ENCODE assay signal across 17 cellular contexts in genomic region chr4:110589297-110589696, GRCh38. TPM values are rescaled to one million over a fixed set of nuclear protein-coding genes. Genes with fewer than 3 reads are reported as not detected.
DNase-seq lines count a peak whose midpoint lies in the region; ATAC-seq and TF ChIP-seq lines count a peak whose summit lies in the region.
"Had no signal": no experiment of that assay in that cellular context is flagged by ENCODE, and none has a peak within 500 bp of the region (broad histone marks: within the 10 kb centered on the region; RNA-seq: fewer than 3 reads in every experiment).

No MANE protein-coding gene starts in this region.

- H3K4me3 ChIP-seq in AG09309 (ENCODE audit: control insufficient read depth, low read depth, low read length) = no peak overlapping the region
- H3K4me3 ChIP-seq in mucosa of descending colon = no peak overlapping the region
- no peak overlapping the region for H3K4me3 ChIP-seq in stomach

- no peak for TF ChIP-seq EP300 in stomach (IDR thresholded peaks at IDR 0.05)

- intact Hi-C loops in mucosa of descending colon (cut with DNase I, micrococcal nuclease) = no loop called here
- intact Hi-C loops in stomach (cut with DNase I; ENCODE audit: low total_unique reads) = no loop called here

- H3K4me1 Mint-ChIP-seq in HFFc6 (ENCODE audit: low read depth) = peaks cover 6% of the 10 kb centered on the region; the same call in 1 of the 2 replicates
- H3K4me1 Mint-ChIP-seq: activated CD8-positive, alpha-beta memory T cell treated with anti-CD3 and anti-CD28 coated beads, Interleukin-2, amount 10 ng/mL, durations not matched to agents 7 days and 5 days; endodermal cell; stimulated activated naive CD8-positive, alpha-beta T cell treated with anti-CD3 and anti-CD28 coated beads, Interleukin-15, amount 100 ng/mL, for 72 hours had no signal

- H3K9me3 Mint-ChIP-seq in HFFc6 = no peaks in the 10 kb centered on the region
- H3K9me3 Mint-ChIP-seq: endodermal cell had no signal

- H3K27ac Mint-ChIP-seq in HFFc6 = no peak overlapping the region
- H3K27ac Mint-ChIP-seq: activated CD8-positive, alpha-beta memory T cell treated with anti-CD3 and anti-CD28 coated beads, Interleukin-2, amount 10 ng/mL, durations not matched to agents 7 days and 5 days; CD4-positive, alpha-beta T cell; endodermal cell; progenitor cell of endocrine pancreas; stimulated activated naive CD8-positive, alpha-beta T cell treated with anti-CD3 and anti-CD28 coated beads, Interleukin-15, amount 100 ng/mL, for 72 hours had no signal

- TF ChIP-seq POLR2A in stomach (IDR thresholded peaks at IDR 0.05) = no peak

- H3K27ac ChIP-seq in stomach = no peak overlapping the region

- H3K9me3 ChIP-seq in mucosa of descending colon = no peaks in the 10 kb centered on the region
- no peaks in the 10 kb centered on the region for H3K9me3 ChIP-seq in stomach

- H3K36me3 ChIP-seq in mucosa of descending colon (ENCODE audit: low read depth) = no peaks in the 10 kb centered on the region
- H3K36me3 ChIP-seq in stomach = no peaks in the 10 kb centered on the region

- peaks cover 0 to 5% (median 0%) of the 10 kb centered on the region in 3 donors for H3K27me3 ChIP-seq in stomach

- H3K4me3 Mint-ChIP-seq in HFFc6 = no peak overlapping the region
- H3K4me3 Mint-ChIP-seq: activated CD8-positive, alpha-beta memory T cell treated with anti-CD3 and anti-CD28 coated beads, Interleukin-2, amount 10 ng/mL, durations not matched to agents 7 days and 5 days; CD4-positive, alpha-beta T cell; endodermal cell; stimulated activated naive CD8-positive, alpha-beta T cell treated with anti-CD3 and anti-CD28 coated beads, Interleukin-15, amount 100 ng/mL, for 72 hours had no signal

- ATAC-seq in SK-N-SH treated with all-trans-retinoic acid at 6 μM for 48 hours (peak; percentile 65), mucosa of descending colon (no peak), GM21390 (IDR thresholded peaks at IDR 0.05; ENCODE audit: unreplicated experiment) (no peak)
- ATAC-seq: activated CD8-positive, alpha-beta memory T cell treated with anti-CD3 and anti-CD28 coated beads, Interleukin-2, amount 10 ng/mL, durations not matched to agents 7 days and 5 days; stimulated activated naive CD8-positive, alpha-beta T cell treated with anti-CD3 and anti-CD28 coated beads, Interleukin-15, amount 100 ng/mL, for 72 hours had no signal

- H3K4me1 ChIP-seq in mucosa of descending colon (ENCODE audit: low read depth) = no peaks in the 10 kb centered on the region
- H3K4me1 ChIP-seq in stomach = peaks cover 0 to 5% (median 0%) of the 10 kb centered on the region in 4 donors

- DNase-seq in AG09309 (ENCODE audit: low read depth) (no peak), HFFc6 (peak; percentile 18), iris pigment epithelial cell (ENCODE audit: low read depth) (peak; percentile 34), mucosa of descending colon (no peak), C1 segment of cervical spinal cord (lab: John Stamatoyannopoulos, UW) (no peak), stomach (no peak)
- DNase-seq: activated CD8-positive, alpha-beta memory T cell treated with anti-CD3 and anti-CD28 coated beads, Interleukin-2, amount 10 ng/mL, durations not matched to agents 7 days and 5 days; CD4-positive, alpha-beta T cell; endodermal cell; hippocampal formation; mesendoderm; NCI-H1694 treated with DMSO at 0.1 percent for 48 hours; stimulated activated naive CD8-positive, alpha-beta T cell treated with anti-CD3 and anti-CD28 coated beads, Interleukin-15, amount 100 ng/mL, for 72 hours; T-helper 9 cell had no signal

- TF ChIP-seq CTCF in AG09309 (IDR thresholded peaks at IDR 0.05; ENCODE audit: control insufficient read depth, insufficient read depth, low read depth, low read length, missing control alignments) = peak; percentile 21
- peak; percentile 71 for TF ChIP-seq CTCF in HFFc6 (IDR thresholded peaks at IDR 0.05)
- no peak for TF ChIP-seq CTCF in mucosa of descending colon (IDR thresholded peaks at IDR 0.05)
- TF ChIP-seq CTCF in stomach (IDR thresholded peaks at IDR 0.05) = no peak

- H3K27me3 Mint-ChIP-seq in HFFc6 (ENCODE audit: insufficient read depth) = peaks cover 2% of the 10 kb centered on the region
- H3K27me3 Mint-ChIP-seq: progenitor cell of endocrine pancreas had no signal

- no peaks in the 10 kb centered on the region for H3K36me3 Mint-ChIP-seq in HFFc6 (ENCODE audit: low read depth)
- H3K36me3 Mint-ChIP-seq: activated CD8-positive, alpha-beta memory T cell treated with anti-CD3 and anti-CD28 coated beads, Interleukin-2, amount 10 ng/mL, durations not matched to agents 7 days and 5 days had no signal

TF ChIP-seq in SK-N-SH treated with all-trans-retinoic acid at 6 μM for 48 hours, 23 proteins besides CTCF, POLR2A, EP300 and RAD21:
- no peak for TF ChIP-seq TCF4 (CRISPR knock-in tag; IDR thresholded peaks at IDR 0.05; ENCODE audit: borderline replicate concordance)
- TF ChIP-seq ISL1 (CRISPR knock-in tag; IDR thresholded peaks at IDR 0.05) = peak; percentile 20; the same call in 1 of the 2 replicates

RNA-seq across cellular contexts. Expression of gene PITX2, which starts 33.6 kb away (rescaled TPM):
- 10 to 100 TPM; 15.9 to 22.8 (median 17.9) TPM for total RNA-seq in HFFc6 (2021; fragmentation: NEBNext Ultra II Directional; extraction: Animal tissue kit (Norgen Biotek cat#: 25700))
- total RNA-seq in mucosa of descending colon = 1 to 10 TPM in 1 of 3 donors, under 1 TPM in 2; 0.51 to 2.6 (median 0.81) TPM
- 1 to 10 TPM in 2 of 5 donors, not detected in 3; 1.1 to 2.6 TPM for total RNA-seq in stomach
- polyA plus RNA-seq in stomach = under 1 TPM in 1 of 3 donors, not detected in 2; 0.53 TPM
- total RNA-seq: activated CD8-positive, alpha-beta memory T cell treated with anti-CD3 and anti-CD28 coated beads, Interleukin-2, amount 10 ng/mL, durations not matched to agents 7 days and 5 days; CD4-positive, alpha-beta T cell had no signal

Comparison
In these comparisons a context has a peak if more than half of its experiments do, and no peak if none do; other contexts are left out.
1. DNase-seq: peak in HFFc6 (single experiment) and iris pigment epithelial cell (single experiment); none in AG09309 (single experiment), mucosa of descending colon (0 of 3), C1 segment of cervical spinal cord (0 of 14) and stomach (single experiment).
2. CTCF ChIP-seq: peak in AG09309 (single experiment) and HFFc6 (single experiment); none in mucosa of descending colon (single experiment) and stomach (0 of 7).
3. RNA of gene PITX2, which starts 33.6 kb away (total RNA-seq): 15.9 to 22.8 TPM in HFFc6; 0.51 to 2.6 TPM in mucosa of descending colon and 1.1 to 2.6 TPM in stomach; every median in the first group is over 4 times any median in the second.